9 cellular contexts compared by ENCODE assay signal in genomic region chr5:88503065-88503394, GRCh38.
A peak's percentile ranks its signal among the peaks of the same experiment; 100 is the strongest.
DNase-seq lines count a peak whose midpoint lies in the region; ATAC-seq and TF ChIP-seq lines count a peak whose summit lies in the region.
"Had no signal": no experiment of that assay in that cellular context is flagged by ENCODE, and none has a peak within 500 bp of the region (broad histone marks: within the 10 kb centered on the region; RNA-seq: fewer than 3 reads in every experiment).

No MANE protein-coding gene starts in this region.

- H3K4me1 ChIP-seq in heart left ventricle (peaks cover 0 to 4% (median 0%) of the 10 kb centered on the region in 12 donors), upper lobe of right lung (no peaks in the 10 kb centered on the region)

- no peak for TF ChIP-seq CTCF in heart left ventricle (IDR thresholded peaks at IDR 0.05)
- TF ChIP-seq CTCF in upper lobe of right lung (IDR thresholded peaks at IDR 0.05): no peak
- no peak for TF ChIP-seq CTCF in nephron progenitor cell (IDR thresholded peaks at IDR 0.05)

- intact Hi-C loops in heart left ventricle (cut with DNase I): loop anchor here in 1 of 10 donors (10.0 kb wide), 1 partner anchor 142 kb away; no protein-coding TSS in a partner anchor
- intact Hi-C loops in Right ventricle myocardium superior (cut with DNase I): no loop called here
- intact Hi-C loops in activated CD4-positive, alpha-beta memory T cell treated with anti-CD3 and anti-CD28 coated beads for 36 hours (cut with micrococcal nuclease): loop anchor here (2.0 to 5.0 kb wide), 4 partner anchors 174 to 1091 kb away; partner anchors contain the start of genes CCNH and TMEM161B
- intact Hi-C loops in upper lobe of right lung (cut with DNase I): no loop called here

- peak overlapping the region; percentile 58 for H3K27ac Mint-ChIP-seq in activated CD4-positive, alpha-beta memory T cell treated with anti-CD3 and anti-CD28 coated beads for 36 hours
- H3K27ac Mint-ChIP-seq in nephron progenitor cell: no peak overlapping the region

- CTCF ChIA-PET in activated CD4-positive, alpha-beta memory T cell treated with anti-CD3 and anti-CD28 coated beads for 36 hours (lab: Charles Lee): no interaction called here

- peak overlapping the region in 11 of 12 donors; percentile 9 to 68 (median 53) for H3K4me3 ChIP-seq in heart left ventricle
- H3K4me3 ChIP-seq in upper lobe of right lung: peak overlapping the region; percentile 46

- H3K36me3 Mint-ChIP-seq in activated CD4-positive, alpha-beta memory T cell treated with anti-CD3 and anti-CD28 coated beads for 36 hours: no peaks in the 10 kb centered on the region
- no peaks in the 10 kb centered on the region for H3K36me3 Mint-ChIP-seq in nephron progenitor cell (ENCODE audit: low read depth)

- ATAC-seq in heart left ventricle (no peak), Right ventricle myocardium superior (ENCODE audit: poor library complexity) (no peak), left lobe of liver (peak; percentile 25), upper lobe of right lung (no peak)

- peak overlapping the region in 3 of 12 donors; percentile 58 to 72 (median 59) for H3K27ac ChIP-seq in heart left ventricle
- H3K27ac ChIP-seq in upper lobe of right lung: no peak overlapping the region

- TF ChIP-seq POLR2A in heart left ventricle (IDR thresholded peaks at IDR 0.05): no peak

- POLR2A ChIA-PET in activated CD4-positive, alpha-beta memory T cell treated with anti-CD3 and anti-CD28 coated beads for 36 hours (lab: Charles Lee): no interaction called here

- DNase-seq in heart left ventricle: no peak
- no peak for DNase-seq in Right ventricle myocardium superior
- DNase-seq in activated CD4-positive, alpha-beta memory T cell treated with anti-CD3 and anti-CD28 coated beads for 36 hours: no peak
- DNase-seq in left lobe of liver (ENCODE audit: low spot score): no peak
- DNase-seq in upper lobe of right lung: no peak
- DNase-seq in H4 (ENCODE audit: low spot score): no peak
- DNase-seq in nephron progenitor cell: no peak
- no peak for DNase-seq in amniotic stem cell (lab: John Stamatoyannopoulos, UW)
- DNase-seq: DMS153 had no signal

- H3K4me3 Mint-ChIP-seq in activated CD4-positive, alpha-beta memory T cell treated with anti-CD3 and anti-CD28 coated beads for 36 hours: peak overlapping the region; percentile 77
- H3K4me3 Mint-ChIP-seq in nephron progenitor cell: no peak overlapping the region

- no peaks in the 10 kb centered on the region for H3K9me3 Mint-ChIP-seq in activated CD4-positive, alpha-beta memory T cell treated with anti-CD3 and anti-CD28 coated beads for 36 hours
- H3K9me3 Mint-ChIP-seq in nephron progenitor cell: no peaks in the 10 kb centered on the region

- 4 to 12% (median 10%) methylated on average over 2 of the region's 2 CpGs for WGBS in heart left ventricle, 4 donors

- H3K27me3 Mint-ChIP-seq in activated CD4-positive, alpha-beta memory T cell treated with anti-CD3 and anti-CD28 coated beads for 36 hours: no peaks in the 10 kb centered on the region
- no peaks in the 10 kb centered on the region for H3K27me3 Mint-ChIP-seq in nephron progenitor cell (ENCODE audit: low read depth, poor library complexity)

- H3K9me3 ChIP-seq in heart left ventricle: no peaks in the 10 kb centered on the region
- H3K9me3 ChIP-seq in upper lobe of right lung: no peaks in the 10 kb centered on the region

- H3K36me3 ChIP-seq in heart left ventricle: no peaks in the 10 kb centered on the region
- H3K36me3 ChIP-seq in upper lobe of right lung: no peaks in the 10 kb centered on the region

- H3K4me1 Mint-ChIP-seq in activated CD4-positive, alpha-beta memory T cell treated with anti-CD3 and anti-CD28 coated beads for 36 hours (ENCODE audit: low read depth): peaks cover 12% of the 10 kb centered on the region
- H3K4me1 Mint-ChIP-seq in nephron progenitor cell: peaks cover 6% of the 10 kb centered on the region

- H3K27me3 ChIP-seq in heart left ventricle: no peaks in the 10 kb centered on the region
- no peaks in the 10 kb centered on the region for H3K27me3 ChIP-seq in upper lobe of right lung
